19 cellular contexts compared by ENCODE assay signal in genomic region chr20:62850333-62850974, GRCh38. TPM values are rescaled to one million over a fixed set of nuclear protein-coding genes. Genes with fewer than 3 reads are reported as not detected.
DNase-seq lines count a peak whose midpoint lies in the region; ATAC-seq and TF ChIP-seq lines count a peak whose summit lies in the region.
"Had no signal": no experiment of that assay in that cellular context is flagged by ENCODE, and none has a peak within 500 bp of the region (broad histone marks: within the 10 kb centered on the region; RNA-seq: fewer than 3 reads in every experiment).

No MANE protein-coding gene starts in this region.

- DNase-seq in NT2/D1 (ENCODE audit: low read depth, low spot score) (no peak), medulla oblongata (ENCODE audit: extremely low spot score) (peak; percentile 85), superior temporal gyrus (ENCODE audit: extremely low spot score) (peak; percentile 88), T-cell (no peak), right atrium auricular region (ENCODE audit: low spot score) (no peak)
- DNase-seq: activated CD4-positive, alpha-beta memory T cell treated with anti-CD3 and anti-CD28 coated beads for 36 hours; activated naive CD4-positive, alpha-beta T cell treated with Interleukin-2 at 50 U/mL for 16 hours; activated T-cell treated with anti-CD3 and anti-CD28 coated beads, Interleukin-2, amount 50 U/mL, for 1 hour; COR-L47; mesendoderm; NCI-H2107; NCI-H526 treated with DMSO at 0.1 percent for 48 hours; SHP77 treated with DMSO at 0.1 percent for 48 hours; testis had no signal

- H3K27me3 ChIP-seq in NT2/D1 (ENCODE audit: insufficient read depth, insufficient read length) (no peaks in the 10 kb centered on the region), right atrium auricular region (no peaks in the 10 kb centered on the region)
- H3K27me3 ChIP-seq: testis had no signal

- H3K27me3 Mint-ChIP-seq in brain (peaks cover 5% of the 10 kb centered on the region), T-cell (no peaks in the 10 kb centered on the region)
- H3K27me3 Mint-ChIP-seq: activated CD4-positive, alpha-beta memory T cell treated with anti-CD3 and anti-CD28 coated beads for 36 hours had no signal

- POLR2A ChIA-PET in T-cell (lab: Charles Lee): no interaction called here

- H3K36me3 ChIP-seq in NT2/D1 (ENCODE audit: insufficient read depth, insufficient read length, low read length) (peaks cover 73% of the 10 kb centered on the region), right atrium auricular region (peaks cover 16% of the 10 kb centered on the region)

- peaks cover 26% of the 10 kb centered on the region for H3K4me1 Mint-ChIP-seq in brain
- no peaks in the 10 kb centered on the region for H3K4me1 Mint-ChIP-seq in T-cell

- H3K9ac ChIP-seq in NT2/D1 (ENCODE audit: insufficient read length, low read depth): peak overlapping the region; percentile 36

- H3K9me3 ChIP-seq in NT2/D1 (ENCODE audit: insufficient read depth, low read length) (no peaks in the 10 kb centered on the region), right atrium auricular region (no peaks in the 10 kb centered on the region)
- H3K9me3 ChIP-seq: testis had no signal

- no peak overlapping the region for H3K27ac ChIP-seq in right atrium auricular region
- H3K27ac ChIP-seq: testis had no signal

- no peak for TF ChIP-seq CTCF in brain (conservative IDR thresholded peaks at IDR 0.05)
- TF ChIP-seq CTCF in right atrium auricular region (IDR thresholded peaks at IDR 0.05): no peak

- H3K36me3 Mint-ChIP-seq in brain (peaks cover 51% of the 10 kb centered on the region), T-cell (peaks cover 41% of the 10 kb centered on the region)

- H3K9me3 Mint-ChIP-seq in brain (no peaks in the 10 kb centered on the region), T-cell (no peaks in the 10 kb centered on the region)
- H3K9me3 Mint-ChIP-seq: activated CD4-positive, alpha-beta memory T cell treated with anti-CD3 and anti-CD28 coated beads for 36 hours; nephron; T-helper 1 cell treated with Interleukin-12 subunit alpha and Interleukin-12 subunit beta and Interleukin-4 antibody, amounts not matched to agents 30 μg/mL and 1 μg/mL, for 36 hours had no signal

- no peak for ATAC-seq in T-cell (replicated peaks in 1 of 4)
- no peak for ATAC-seq in GM18858 (IDR thresholded peaks at IDR 0.05; ENCODE audit: unreplicated experiment)

- H3K4me3 Mint-ChIP-seq in brain (no peak overlapping the region), T-cell (no peak overlapping the region)
- H3K4me3 Mint-ChIP-seq: activated CD4-positive, alpha-beta memory T cell treated with anti-CD3 and anti-CD28 coated beads for 36 hours; nephron; T-helper 1 cell treated with Interleukin-12 subunit alpha and Interleukin-12 subunit beta and Interleukin-4 antibody, amounts not matched to agents 30 μg/mL and 1 μg/mL, for 36 hours had no signal

- H3K27ac Mint-ChIP-seq in brain: peak overlapping the region in 3 of 5 experiments; percentile 63 to 81 (median 69)
- no peak overlapping the region for H3K27ac Mint-ChIP-seq in T-cell
- H3K27ac Mint-ChIP-seq: activated CD4-positive, alpha-beta memory T cell treated with anti-CD3 and anti-CD28 coated beads for 36 hours; nephron; T-helper 1 cell treated with Interleukin-12 subunit alpha and Interleukin-12 subunit beta and Interleukin-4 antibody, amounts not matched to agents 30 μg/mL and 1 μg/mL, for 36 hours had no signal

- CTCF ChIA-PET in T-cell (lab: Charles Lee): no interaction called here

- H3K4me1 ChIP-seq in NT2/D1 (ENCODE audit: insufficient read depth, insufficient read length): peaks cover 4% of the 10 kb centered on the region
- H3K4me1 ChIP-seq in right atrium auricular region: no peaks in the 10 kb centered on the region

- H3K4me3 ChIP-seq in NT2/D1 (ENCODE audit: insufficient read length, low read depth) (no peak overlapping the region), right atrium auricular region (no peak overlapping the region)
- H3K4me3 ChIP-seq: testis had no signal

RNA-seq across cellular contexts. Expression of gene TCFL5, which starts 11.2 kb away (rescaled TPM):
- 21.1 TPM for polyA plus RNA-seq in brain (ENCODE audit: insufficient read depth, low read depth, low replicate concordance)
- 10 to 100 TPM in 2 of 5 donors, 1 to 10 TPM in 3; 5.0 to 12.7 (median 8.5) TPM for total RNA-seq in T-cell
- 1 to 10 TPM; 4.8 to 6.4 TPM for total RNA-seq in right atrium auricular region

RNA-seq across cellular contexts. Expression of gene COL9A3, which starts 33.6 kb away (rescaled TPM):
- polyA plus RNA-seq in brain (ENCODE audit: insufficient read depth, low read depth, low replicate concordance): 17.5 TPM
- total RNA-seq in T-cell (1 to 10 TPM in 1 of 5 donors, under 1 TPM in 3, not detected in 1; 0.51 to 2.1 (median 0.75) TPM), right atrium auricular region (1 to 10 TPM; 4.2 to 5.7 TPM)
- total RNA-seq: activated CD4-positive, alpha-beta memory T cell treated with anti-CD3 and anti-CD28 coated beads for 36 hours; LHCN-M2 had no signal

RNA-seq across cellular contexts. Expression of gene OGFR, which starts 45.8 kb away (rescaled TPM):
- 37.0 TPM for polyA plus RNA-seq in brain (ENCODE audit: insufficient read depth, low read depth, low replicate concordance)
- total RNA-seq in T-cell (10 to 100 TPM; 46.5 to 91.1 (median 83.0) TPM), right atrium auricular region (10 to 100 TPM; 17.3 to 31.2 TPM)

RNA-seq across cellular contexts. Expression of gene MRGBP, which starts 54.2 kb away (rescaled TPM):
- polyA plus RNA-seq in brain (ENCODE audit: insufficient read depth, low read depth, low replicate concordance): 11.8 TPM
- total RNA-seq in T-cell: 10 to 100 TPM in 3 of 5 donors, 1 to 10 TPM in 2; 8.6 to 13.9 (median 12.8) TPM
- 10 to 100 TPM in 1 of 2 donors, 1 to 10 TPM in 1; 8.4 to 11.1 TPM for total RNA-seq in right atrium auricular region

Comparison
In these comparisons a context has a peak if more than half of its experiments do, and no peak if none do; other contexts are left out.
1. DNase-seq: peak in medulla oblongata (single experiment) and superior temporal gyrus (single experiment); none in NT2/D1 (single experiment), T-cell (0 of 34) and right atrium auricular region (single experiment).
2. H3K27ac Mint-ChIP-seq: peak in brain (3 of 5); none in T-cell (0 of 2).